ENCODE assay signal across 26 cellular contexts in genomic region chr6:21491955-21492354, GRCh38.
A peak's percentile ranks its signal among the peaks of the same experiment; 100 is the strongest.
DNase-seq lines count a peak whose midpoint lies in the region; FAIRE-seq and TF ChIP-seq lines count a peak whose summit lies in the region.
"Had no signal": no experiment of that assay in that cellular context is flagged by ENCODE, and none has a peak within 500 bp of the region (broad histone marks: within the 10 kb centered on the region; RNA-seq: fewer than 3 reads in every experiment).

No MANE protein-coding gene starts in this region.

- no peaks in the 10 kb centered on the region for H3K27me3 Mint-ChIP-seq in nephron (ENCODE audit: low read depth)

- no peaks in the 10 kb centered on the region for H3K9me3 ChIP-seq in H1 (ENCODE audit: insufficient read depth in 2 of 2, low read depth in 1 of 2, low read length in 1 of 2)
- H3K9me3 ChIP-seq: BE2C had no signal

- peak; percentile 4 for DNase-seq in Jurkat, Clone E6-1 (ENCODE audit: low read depth, low spot score)
- DNase-seq in H1 (ENCODE audit: low read depth in 1 of 2, low spot score in 2 of 2) (no peak), RCC 7860 (ENCODE audit: low spot score) (no peak), NCI-H2081 (lab: John Stamatoyannopoulos, UW) (no peak)
- DNase-seq: 8988T; ACHN; BE2C; C1 segment of cervical spinal cord; CD4-positive, alpha-beta memory T cell; CD4-positive, CD25-positive, alpha-beta regulatory T cell; CD8-positive, alpha-beta memory T cell; COR-L47; DMS 273 treated with DMSO at 0.1 percent for 48 hours; DMS153; DMS53; DMS79; DND-41; EL; GDM1 had no signal

- no peaks in the 10 kb centered on the region for H4K20me1 ChIP-seq in H1 (replicated peaks in 1 of 2; ENCODE audit: control insufficient read depth in 1 of 2, insufficient read depth in 2 of 2, low read length in 2 of 2)
- H4K20me1 ChIP-seq: BLaER1 had no signal

- H2BK5ac ChIP-seq in H1 (ENCODE audit: low read depth, low read length) = no peak overlapping the region

- no peak for FAIRE-seq in H1 (lab: Jason Lieb, UNC)
- no peak for FAIRE-seq in RCC 7860 (lab: Jason Lieb, UNC)
- FAIRE-seq: A204.1, GM12878, GM12892, GM18507 had no signal

- peak overlapping the region in 2 of 3 experiments; percentile 28 to 41 for H3K27ac Mint-ChIP-seq in nephron
- H3K27ac Mint-ChIP-seq: CD4-positive, alpha-beta memory T cell; CD4-positive, CD25-positive, alpha-beta regulatory T cell had no signal

- H3K4me1 ChIP-seq in H1 (replicated peaks in 1 of 4; ENCODE audit: control insufficient read depth in 3 of 4, insufficient read depth in 4 of 4, low read length in 3 of 4) = no peaks in the 10 kb centered on the region
- H3K4me1 ChIP-seq: BLaER1 had no signal

- no peak overlapping the region for H4K8ac ChIP-seq in H1 (ENCODE audit: extremely low read depth, insufficient read depth, low read length)

- H3K4me1 Mint-ChIP-seq in nephron = peaks cover 32% of the 10 kb centered on the region
- H3K4me1 Mint-ChIP-seq: CD4-positive, alpha-beta memory T cell; CD4-positive, CD25-positive, alpha-beta regulatory T cell; CD8-positive, alpha-beta memory T cell had no signal

- H3K27ac ChIP-seq in H1 (ENCODE audit: low read depth, low read length) = no peak overlapping the region
- H3K27ac ChIP-seq: BLaER1 had no signal

- H3K36me3 ChIP-seq in H1 (ENCODE audit: control insufficient read depth in 2 of 4, insufficient read depth in 4 of 4, low read length in 3 of 4) = no peaks in the 10 kb centered on the region
- H3K36me3 ChIP-seq: BE2C, BLaER1 had no signal

- H2BK120ac ChIP-seq in H1 (replicated peaks; ENCODE audit: low read depth, low read length) = no peak overlapping the region

- H3K27me3 ChIP-seq in H1 (replicated peaks in 1 of 4; ENCODE audit: control insufficient read depth in 3 of 4, extremely low read depth in 1 of 4, insufficient read depth in 3 of 4, low read length in 3 of 4) = no peaks in the 10 kb centered on the region
- H3K27me3 ChIP-seq: BE2C, BLaER1 had no signal

- no peak overlapping the region for H4K91ac ChIP-seq in H1 (replicated peaks; ENCODE audit: insufficient read length, low read length)

- H2AFZ ChIP-seq in H1 (ENCODE audit: low read length) = no peak overlapping the region

- H2BK20ac ChIP-seq in H1 (ENCODE audit: low read length) = no peak overlapping the region

- H3K9ac ChIP-seq in H1 (replicated peaks in 1 of 4; ENCODE audit: extremely low read depth in 1 of 4, low read depth in 3 of 4, low read length in 3 of 4) = no peak overlapping the region
- H3K9ac ChIP-seq: BLaER1 had no signal

- no peak overlapping the region for H3K4me3 Mint-ChIP-seq in nephron
- H3K4me3 Mint-ChIP-seq: CD14-positive monocyte; CD4-positive, alpha-beta memory T cell; CD4-positive, CD25-positive, alpha-beta regulatory T cell; CD8-positive, alpha-beta memory T cell had no signal

- H3K56ac ChIP-seq in H1 (replicated peaks; ENCODE audit: insufficient read length, low read depth, low read length) = no peak overlapping the region

- no peaks in the 10 kb centered on the region for H3K79me1 ChIP-seq in H1 (ENCODE audit: low read depth, low read length)

- H3K18ac ChIP-seq in H1 (ENCODE audit: extremely low read depth, low read length) = no peak overlapping the region

- H3K4me2 ChIP-seq in H1 (ENCODE audit: insufficient read depth in 1 of 2, low read depth in 2 of 2, low read length in 2 of 2) = no peak overlapping the region
- H3K4me2 ChIP-seq: BLaER1 had no signal

- no peak for TF ChIP-seq RAD21 in H1 (IDR thresholded peaks at IDR 0.05 in 1 of 2, conservative IDR thresholded peaks at IDR 0.05 in 1 of 2; ENCODE audit: low read depth in 2 of 2, low read length in 2 of 2)

- POLR2A ChIA-PET in H1 (lab: Charles Lee; ENCODE audit: partially characterized antibody) = no interaction called here

- H3K23ac ChIP-seq in H1 (ENCODE audit: insufficient read length) = no peak overlapping the region

- no peak overlapping the region for H2BK15ac ChIP-seq in H1 (ENCODE audit: low read length)

- no peak overlapping the region for H2AK5ac ChIP-seq in H1 (ENCODE audit: low read depth, low read length)

- H3K36me3 Mint-ChIP-seq in nephron (ENCODE audit: low read depth) = no peaks in the 10 kb centered on the region
- H3K36me3 Mint-ChIP-seq: CD14-positive monocyte; CD4-positive, alpha-beta memory T cell; CD4-positive, CD25-positive, alpha-beta regulatory T cell; CD8-positive, alpha-beta memory T cell had no signal

- no peak overlapping the region for H3K14ac ChIP-seq in H1 (ENCODE audit: insufficient read length)

- no peaks in the 10 kb centered on the region for H3K23me2 ChIP-seq in H1 (ENCODE audit: low read depth, low read length)

- H3K4ac ChIP-seq in H1 (replicated peaks; ENCODE audit: insufficient read length, low read depth, low read length) = no peak overlapping the region

- no peak for TF ChIP-seq CTCF in H1 (IDR thresholded peaks at IDR 0.05; ENCODE audit: control extremely low read depth in 1 of 3, insufficient read depth in 1 of 3, low read depth in 1 of 3, low read length in 3 of 3)
- no peak for TF ChIP-seq CTCF in nephron (IDR thresholded peaks at IDR 0.05; ENCODE audit: unreplicated experiment in 3 of 3)

- H3K4me3 ChIP-seq in Jurkat, Clone E6-1 (ENCODE audit: low read length) = no peak overlapping the region
- H3K4me3 ChIP-seq in H1 (ENCODE audit: extremely low read depth in 1 of 4, insufficient read depth in 2 of 4, low read depth in 3 of 4, low read length in 4 of 4) = no peak overlapping the region
- H3K4me3 ChIP-seq: BLaER1, GM12878 had no signal

- CTCF ChIA-PET in H1 (lab: Charles Lee; ENCODE audit: partially characterized antibody) = interaction anchor here (0.6 to 1.0 kb wide), 2 partner anchors 13 to 97 kb away, joined by 3 read pairs; no protein-coding TSS in a partner anchor

- no peak overlapping the region for H4K5ac ChIP-seq in H1 (ENCODE audit: insufficient read length, low read depth, low read length)

- no peak overlapping the region for H2BK12ac ChIP-seq in H1 (ENCODE audit: low read depth, low read length)

- TF ChIP-seq POLR2A in H1 (IDR thresholded peaks at IDR 0.05; ENCODE audit: control extremely low read depth in 1 of 2, low read depth in 2 of 2, low read length in 2 of 2) = no peak

- no peak for TF ChIP-seq EP300 in H1 (IDR thresholded peaks at IDR 0.05; ENCODE audit: borderline replicate concordance in 1 of 2, low read depth in 2 of 2, low read length in 2 of 2)

- no peaks in the 10 kb centered on the region for H3K79me2 ChIP-seq in H1 (ENCODE audit: control insufficient read depth in 1 of 2, insufficient read depth in 2 of 2, low read length in 2 of 2)

- WGBS in H1 (ENCODE audit: extremely low coverage in 1 of 2, insufficient coverage in 1 of 2, insufficient read length in 1 of 2, insufficient replicate concordance in 2 of 2, low coverage in 1 of 2, low lambda C conversion rate in 2 of 2, missing lambda C conversion rate in 1 of 2), 2 experiments = 93% methylated on average over 3 of the region's 3 CpGs; no CpG with 5 or more reads in 1 of the 2 experiments

- peaks cover 3% of the 10 kb centered on the region for H3K9me3 Mint-ChIP-seq in nephron
- H3K9me3 Mint-ChIP-seq: CD4-positive, alpha-beta memory T cell had no signal

TF ChIP-seq in H1, 55 proteins besides CTCF, POLR2A, EP300 and RAD21:
- TF ChIP-seq SRF (IDR thresholded peaks at IDR 0.05; ENCODE audit: low read depth, low read length) = peak; percentile 55; the same call in 1 of the 2 replicates
- TF ChIP-seq KDM1A (IDR thresholded peaks at IDR 0.05; ENCODE audit: borderline replicate concordance, low read length) = no peak
- no peak for TF ChIP-seq RFX5 (IDR thresholded peaks at IDR 0.05; ENCODE audit: borderline replicate concordance, low read depth, low read length)
